In the genomic region with DNA sequence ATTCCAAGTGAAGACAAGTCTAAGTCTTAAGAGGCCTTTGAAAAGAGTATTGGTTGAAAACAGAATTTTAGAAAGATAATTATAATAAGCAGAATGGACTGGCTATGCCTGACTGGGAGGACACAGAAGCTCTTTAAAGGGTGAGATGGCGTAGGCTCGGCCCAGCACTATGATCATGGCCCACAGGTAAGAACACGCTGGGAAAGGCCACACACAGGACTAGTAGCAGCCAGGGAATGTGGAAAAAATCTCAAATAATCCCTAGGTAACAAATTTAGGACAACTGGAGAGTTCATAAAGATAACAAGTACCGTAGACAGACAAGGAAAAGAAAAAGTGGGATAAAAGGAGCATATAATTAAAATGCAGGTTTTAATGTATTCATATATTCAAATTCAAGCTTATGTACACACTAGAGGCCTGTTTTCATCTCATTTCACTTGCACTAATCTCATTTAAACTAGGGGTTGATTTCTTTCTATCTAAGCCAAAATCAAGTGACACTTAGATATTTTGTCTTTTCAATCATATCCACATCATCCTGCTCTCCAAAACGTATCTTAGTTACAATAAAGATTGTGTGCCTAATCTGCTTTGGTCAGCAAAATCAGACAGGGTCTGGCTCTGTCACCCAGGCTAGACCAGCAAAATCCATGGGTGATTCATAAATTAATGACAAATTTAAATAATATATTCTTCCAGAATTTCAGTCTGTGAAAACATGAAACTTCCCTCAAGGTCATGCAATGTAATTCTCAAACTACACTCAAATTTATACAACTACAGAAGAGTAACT, we compare ENCODE assay signal across 1 cellular context.
TF ChIP-seq lines count a peak whose summit lies in the region.

No MANE protein-coding gene starts in this region.

TF ChIP-seq in IMR-90, 13 proteins besides CTCF, POLR2A, EP300 and RAD21:
- TF ChIP-seq, protein P1, sequence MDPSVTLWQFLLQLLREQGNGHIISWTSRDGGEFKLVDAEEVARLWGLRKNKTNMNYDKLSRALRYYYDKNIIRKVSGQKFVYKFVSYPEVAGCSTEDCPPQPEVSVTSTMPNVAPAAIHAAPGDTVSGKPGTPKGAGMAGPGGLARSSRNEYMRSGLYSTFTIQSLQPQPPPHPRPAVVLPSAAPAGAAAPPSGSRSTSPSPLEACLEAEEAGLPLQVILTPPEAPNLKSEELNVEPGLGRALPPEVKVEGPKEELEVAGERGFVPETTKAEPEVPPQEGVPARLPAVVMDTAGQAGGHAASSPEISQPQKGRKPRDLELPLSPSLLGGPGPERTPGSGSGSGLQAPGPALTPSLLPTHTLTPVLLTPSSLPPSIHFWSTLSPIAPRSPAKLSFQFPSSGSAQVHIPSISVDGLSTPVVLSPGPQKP (IDR thresholded peaks at IDR 0.05; ENCODE audit: borderline replicate concordance, low read depth, low read length) = no peak
- no peak for TF ChIP-seq MAZ (IDR thresholded peaks at IDR 0.05; ENCODE audit: borderline replicate concordance, low read depth, low read length)
- TF ChIP-seq CHD1 (IDR thresholded peaks at IDR 0.05; ENCODE audit: low read depth, low read length) = no peak
- TF ChIP-seq SMC3 (IDR thresholded peaks at IDR 0.05; ENCODE audit: low read depth, low read length) = no peak
- TF ChIP-seq MAFK (IDR thresholded peaks at IDR 0.05; ENCODE audit: low read depth, low read length) = peak; percentile 96
- no peak for TF ChIP-seq MXI1 (IDR thresholded peaks at IDR 0.05; ENCODE audit: borderline replicate concordance, low read depth, low read length)
